ENCODE assay signal across 1 cellular context in the genomic region with DNA sequence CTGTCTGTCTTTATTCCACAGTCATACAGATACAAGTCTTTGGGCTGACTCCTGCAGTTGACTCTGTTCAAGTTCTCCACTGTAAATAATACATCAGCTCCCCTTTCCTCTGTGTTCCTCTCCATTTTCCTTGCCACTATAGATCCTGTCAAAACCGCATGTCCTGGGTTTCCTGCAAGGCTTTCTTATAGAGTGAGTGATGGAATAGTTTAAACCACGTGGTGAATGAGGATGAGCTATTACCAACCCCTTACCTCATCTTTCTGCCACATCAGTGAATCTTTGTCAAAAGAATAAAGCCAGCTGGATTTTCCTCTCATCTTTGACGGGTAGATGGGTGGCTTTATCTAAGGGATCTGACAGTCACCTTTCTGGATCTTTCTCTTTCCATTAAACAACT.
TF ChIP-seq lines count a peak whose summit lies in the region.

No MANE protein-coding gene starts in this region.

TF ChIP-seq in H1, 55 proteins besides CTCF, POLR2A, EP300 and RAD21:
- TF ChIP-seq GABPA (IDR thresholded peaks at IDR 0.05; ENCODE audit: borderline replicate concordance, insufficient read depth, low read length), result no peak
- peak; percentile 31; the same call in 1 of the 2 replicates for TF ChIP-seq E2F6 (IDR thresholded peaks at IDR 0.05)
